ENCODE assay signal across 3 cellular contexts in the genomic region with DNA sequence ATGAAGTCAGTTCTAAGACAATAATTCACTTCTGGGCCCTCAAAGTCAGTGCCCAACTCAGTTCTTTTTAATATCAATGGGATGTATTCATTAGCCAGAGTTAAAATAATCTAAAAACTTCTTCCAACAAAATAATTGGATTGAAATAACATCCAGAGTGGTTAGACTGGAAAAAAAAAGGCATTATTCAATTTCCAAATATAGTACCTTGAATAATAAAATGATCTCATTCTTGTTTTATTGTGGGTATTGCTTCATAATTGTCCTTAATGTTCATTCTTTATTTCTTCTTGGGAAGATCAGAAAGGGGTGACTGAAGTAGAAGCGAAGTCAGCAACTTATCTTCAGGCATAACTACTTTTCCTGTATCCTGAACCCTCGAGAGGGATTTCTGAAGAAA.
A peak's percentile ranks its signal among the peaks of the same experiment; 100 is the strongest.
TF ChIP-seq lines count a peak whose summit lies in the region.

No MANE protein-coding gene starts in this region.

TF ChIP-seq in SK-N-SH treated with all-trans-retinoic acid at 6 μM for 48 hours, 23 proteins besides CTCF, POLR2A, EP300 and RAD21:
- no peak for TF ChIP-seq ZC3H10 (CRISPR knock-in tag; IDR thresholded peaks at IDR 0.05)
- 0 out of 2 replicates have a peak, but pooled peaks have one; percentile 22 for TF ChIP-seq ISL1 (CRISPR knock-in tag; IDR thresholded peaks at IDR 0.05)
- TF ChIP-seq, protein P1, sequence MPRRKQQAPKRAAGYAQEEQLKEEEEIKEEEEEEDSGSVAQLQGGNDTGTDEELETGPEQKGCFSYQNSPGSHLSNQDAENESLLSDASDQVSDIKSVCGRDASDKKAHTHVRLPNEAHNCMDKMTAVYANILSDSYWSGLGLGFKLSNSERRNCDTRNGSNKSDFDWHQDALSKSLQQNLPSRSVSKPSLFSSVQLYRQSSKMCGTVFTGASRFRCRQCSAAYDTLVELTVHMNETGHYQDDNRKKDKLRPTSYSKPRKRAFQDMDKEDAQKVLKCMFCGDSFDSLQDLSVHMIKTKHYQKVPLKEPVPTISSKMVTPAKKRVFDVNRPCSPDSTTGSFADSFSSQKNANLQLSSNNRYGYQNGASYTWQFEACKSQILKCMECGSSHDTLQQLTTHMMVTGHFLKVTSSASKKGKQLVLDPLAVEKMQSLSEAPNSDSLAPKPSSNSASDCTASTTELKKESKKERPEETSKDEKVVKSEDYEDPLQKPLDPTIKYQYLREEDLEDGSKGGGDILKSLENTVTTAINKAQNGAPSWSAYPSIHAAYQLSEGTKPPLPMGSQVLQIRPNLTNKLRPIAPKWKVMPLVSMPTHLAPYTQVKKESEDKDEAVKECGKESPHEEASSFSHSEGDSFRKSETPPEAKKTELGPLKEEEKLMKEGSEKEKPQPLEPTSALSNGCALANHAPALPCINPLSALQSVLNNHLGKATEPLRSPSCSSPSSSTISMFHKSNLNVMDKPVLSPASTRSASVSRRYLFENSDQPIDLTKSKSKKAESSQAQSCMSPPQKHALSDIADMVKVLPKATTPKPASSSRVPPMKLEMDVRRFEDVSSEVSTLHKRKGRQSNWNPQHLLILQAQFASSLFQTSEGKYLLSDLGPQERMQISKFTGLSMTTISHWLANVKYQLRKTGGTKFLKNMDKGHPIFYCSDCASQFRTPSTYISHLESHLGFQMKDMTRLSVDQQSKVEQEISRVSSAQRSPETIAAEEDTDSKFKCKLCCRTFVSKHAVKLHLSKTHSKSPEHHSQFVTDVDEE (CRISPR knock-in tag; IDR thresholded peaks at IDR 0.05): no peak
- no peak for TF ChIP-seq RARB (CRISPR knock-in tag; IDR thresholded peaks at IDR 0.05)

TF ChIP-seq in SK-N-SH, 30 proteins besides CTCF, POLR2A, EP300 and RAD21:
- TF ChIP-seq ELF1 (IDR thresholded peaks at IDR 0.05) (no peak), EZH2phosphoT487 (IDR thresholded peaks at IDR 0.05; ENCODE audit: borderline replicate concordance, low read depth) (no peak), GATA2 (CRISPR knock-in tag; IDR thresholded peaks at IDR 0.05) (no peak), GABPA (IDR thresholded peaks at IDR 0.05; ENCODE audit: low read depth) (no peak), POLR2AphosphoS5 (IDR thresholded peaks at IDR 0.05; ENCODE audit: low read depth, low read length) (no peak)
- TF ChIP-seq, protein P2, sequence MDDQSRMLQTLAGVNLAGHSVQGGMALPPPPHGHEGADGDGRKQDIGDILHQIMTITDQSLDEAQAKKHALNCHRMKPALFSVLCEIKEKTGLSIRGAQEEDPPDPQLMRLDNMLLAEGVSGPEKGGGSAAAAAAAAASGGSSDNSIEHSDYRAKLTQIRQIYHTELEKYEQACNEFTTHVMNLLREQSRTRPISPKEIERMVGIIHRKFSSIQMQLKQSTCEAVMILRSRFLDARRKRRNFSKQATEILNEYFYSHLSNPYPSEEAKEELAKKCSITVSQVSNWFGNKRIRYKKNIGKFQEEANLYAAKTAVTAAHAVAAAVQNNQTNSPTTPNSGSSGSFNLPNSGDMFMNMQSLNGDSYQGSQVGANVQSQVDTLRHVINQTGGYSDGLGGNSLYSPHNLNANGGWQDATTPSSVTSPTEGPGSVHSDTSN (IDR thresholded peaks at IDR 0.05): no peak
- TF ChIP-seq, protein P3, sequence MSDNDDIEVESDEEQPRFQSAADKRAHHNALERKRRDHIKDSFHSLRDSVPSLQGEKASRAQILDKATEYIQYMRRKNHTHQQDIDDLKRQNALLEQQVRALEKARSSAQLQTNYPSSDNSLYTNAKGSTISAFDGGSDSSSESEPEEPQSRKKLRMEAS (IDR thresholded peaks at IDR 0.05; ENCODE audit: low read depth): no peak

TF ChIP-seq in IMR-90, 13 proteins besides CTCF, POLR2A, EP300 and RAD21:
- peak; percentile 54; the same call in 1 of the 2 replicates for TF ChIP-seq CEBPB (IDR thresholded peaks at IDR 0.05; ENCODE audit: low read depth, low read length)
- TF ChIP-seq, protein P4, sequence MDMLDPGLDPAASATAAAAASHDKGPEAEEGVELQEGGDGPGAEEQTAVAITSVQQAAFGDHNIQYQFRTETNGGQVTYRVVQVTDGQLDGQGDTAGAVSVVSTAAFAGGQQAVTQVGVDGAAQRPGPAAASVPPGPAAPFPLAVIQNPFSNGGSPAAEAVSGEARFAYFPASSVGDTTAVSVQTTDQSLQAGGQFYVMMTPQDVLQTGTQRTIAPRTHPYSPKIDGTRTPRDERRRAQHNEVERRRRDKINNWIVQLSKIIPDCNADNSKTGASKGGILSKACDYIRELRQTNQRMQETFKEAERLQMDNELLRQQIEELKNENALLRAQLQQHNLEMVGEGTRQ (IDR thresholded peaks at IDR 0.05; ENCODE audit: low read depth, low read length): no peak
